In the genomic region with DNA sequence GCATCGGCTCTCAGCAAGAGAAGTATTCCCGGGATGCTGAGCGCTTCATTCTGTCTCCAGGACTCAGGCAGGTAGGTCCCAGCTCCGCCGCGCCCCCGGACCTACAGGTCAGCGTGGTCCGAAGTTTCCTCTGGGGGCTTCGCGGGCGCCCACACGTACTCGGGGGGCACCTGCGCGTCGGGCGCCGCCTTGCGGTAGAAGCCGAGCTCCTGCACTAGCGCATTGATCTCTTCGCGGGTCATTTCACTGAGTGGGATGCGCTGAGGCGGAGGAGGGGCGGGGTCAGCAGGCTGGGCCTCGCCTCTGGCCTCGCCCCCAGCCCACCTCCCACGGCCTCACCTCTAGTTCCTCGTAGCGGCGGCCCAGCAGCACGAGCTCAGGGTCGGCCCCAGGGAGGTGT, we compare ENCODE assay signal across 14 cellular contexts. TPM values are rescaled to one million over a fixed set of nuclear protein-coding genes. Genes with fewer than 3 reads are reported as not detected.
A peak's percentile ranks its signal among the peaks of the same experiment; 100 is the strongest.
DNase-seq lines count a peak whose midpoint lies in the region; FAIRE-seq and TF ChIP-seq lines count a peak whose summit lies in the region.
"Had no signal": no experiment of that assay in that cellular context is flagged by ENCODE, and none has a peak within 500 bp of the region (broad histone marks: within the 10 kb centered on the region; RNA-seq: fewer than 3 reads in every experiment).

No MANE protein-coding gene starts in this region.

- H3K27me3 ChIP-seq in colonic mucosa: no peaks in the 10 kb centered on the region
- H3K27me3 ChIP-seq in testis: no peaks in the 10 kb centered on the region
- H3K27me3 ChIP-seq in small intestine (ENCODE audit: control insufficient read depth in 2 of 2, insufficient read depth in 2 of 2, low read length in 2 of 2): no peaks in the 10 kb centered on the region
- H3K27me3 ChIP-seq: suprapubic skin had no signal

- TF ChIP-seq CTCF in colonic mucosa (IDR thresholded peaks at IDR 0.05): no peak
- peak; percentile 24 to 37 (median 33) for TF ChIP-seq CTCF in testis (IDR thresholded peaks at IDR 0.05)

- FAIRE-seq in small intestine (lab: Jason Lieb, UNC) (no peak), GM12892 (lab: Jason Lieb, UNC) (no peak)
- FAIRE-seq: A204.1 had no signal

- intact Hi-C loops in colonic mucosa (cut with DNase I) (loop anchor here (5.0 kb wide), 1 partner anchor 42 kb away; no protein-coding TSS in a partner anchor), testis (cut with DNase I; ENCODE audit: low total_unique reads) (no loop called here)

- no peaks in the 10 kb centered on the region for H3K4me1 ChIP-seq in colonic mucosa
- no peaks in the 10 kb centered on the region for H3K4me1 ChIP-seq in testis
- no peaks in the 10 kb centered on the region for H3K4me1 ChIP-seq in small intestine (ENCODE audit: control insufficient read depth in 2 of 2, insufficient read depth in 1 of 2, low read depth in 1 of 2, low read length in 1 of 2)

- H3K9ac ChIP-seq in colonic mucosa (ENCODE audit: low read depth in 2 of 2, low read length in 2 of 2): no peak overlapping the region

- 49 to 51% methylated on average over 18 to 22 of the region's 35 CpGs for WGBS in testis, 2 donors
- WGBS in small intestine, 3 donors: 48 to 79% (median 61%) methylated on average over 32 to 35 of the region's 35 CpGs

- DNase-seq in activated CD4-positive, alpha-beta T cell treated with anti-CD3 and anti-CD28 coated beads for 48 hours: peak; percentile 37
- DNase-seq in activated CD4-positive, alpha-beta T cell treated with anti-CD3 and anti-CD28 coated beads, Interleukin-2, amount 50 U/mL, for 4 hours: no peak
- DNase-seq in colonic mucosa (no peak), left kidney (ENCODE audit: low read depth, low spot score) (peak; percentile 92), testis (peak; percentile 67), small intestine (no peak), GM12892 (ENCODE audit: insufficient read length) (no peak), NOMO-1 treated with dmso at 0.1 percent for 144 hours (lab: John Stamatoyannopoulos, UW; ENCODE audit: unreplicated experiment) (no peak)
- DNase-seq: activated CD4-positive, alpha-beta T cell treated with anti-CD3 and anti-CD28 coated beads, Interleukin-2, amount 50 U/mL, for 1 hour; activated naive CD8-positive, alpha-beta T cell treated with anti-CD3 and anti-CD28 coated beads for 36 hours; midbrain had no signal

- no peak overlapping the region for H3K4me3 ChIP-seq in colonic mucosa
- H3K4me3 ChIP-seq in testis: peak overlapping the region; percentile 1 to 37
- H3K4me3 ChIP-seq in small intestine (ENCODE audit: low read depth in 1 of 2, low read length in 2 of 2): no peak overlapping the region

- H3K27ac ChIP-seq in colonic mucosa: peak overlapping the region; percentile 85
- no peak overlapping the region for H3K27ac ChIP-seq in testis
- peak overlapping the region in 1 of 2 donors; percentile 95 for H3K27ac ChIP-seq in small intestine (ENCODE audit: low read depth in 1 of 2, low read length in 1 of 2)
- H3K27ac ChIP-seq: suprapubic skin had no signal

- TF ChIP-seq POLR2A in testis (IDR thresholded peaks at IDR 0.05): no peak
- TF ChIP-seq POLR2A in GM12892 (IDR thresholded peaks at IDR 0.05; ENCODE audit: low read depth, low read length): no peak

- H3K9me3 ChIP-seq in colonic mucosa (no peaks in the 10 kb centered on the region), testis (no peaks in the 10 kb centered on the region), small intestine (ENCODE audit: control insufficient read depth, low read depth) (no peaks in the 10 kb centered on the region)
- H3K9me3 ChIP-seq: suprapubic skin had no signal

- H3K36me3 ChIP-seq in colonic mucosa (no peaks in the 10 kb centered on the region), testis (ENCODE audit: low read depth, missing control alignments) (no peaks in the 10 kb centered on the region), small intestine (ENCODE audit: control insufficient read depth in 2 of 2, insufficient read depth in 2 of 2, low read length in 2 of 2) (peaks cover 1 to 11% of the 10 kb centered on the region in 2 donors)

RNA-seq across cellular contexts. Expression of a gene that starts 2.5 kb away (rescaled TPM):
- total RNA-seq in colonic mucosa (10 to 100 TPM; 27.1 to 61.7 TPM), testis (100 to 1,000 TPM in 1 of 2 donors, 10 to 100 TPM in 1; 82.8 to 102 TPM)
- polyA plus RNA-seq in testis (ENCODE audit: insufficient read depth, low read depth, low replicate concordance) (77.4 TPM), small intestine (100 to 1,000 TPM in 1 of 3 donors, 10 to 100 TPM in 2; 14.8 to 163 (median 90.0) TPM)
- 4.0 TPM for polyA plus RNA-seq in GM12892 (2012; ENCODE audit: missing spikeins)

RNA-seq across cellular contexts. Expression of a gene that starts 17.9 kb away (rescaled TPM):
- total RNA-seq in colonic mucosa (10 to 100 TPM; 18.3 to 18.4 TPM), testis (10 to 100 TPM; 11.3 to 17.2 TPM)
- polyA plus RNA-seq in testis (ENCODE audit: insufficient read depth, low read depth, low replicate concordance) (5.2 TPM), small intestine (10 to 100 TPM; 12.2 to 93.7 (median 81.9) TPM)
- polyA plus RNA-seq in GM12892 (2012; ENCODE audit: missing spikeins): not detected

RNA-seq across cellular contexts. Expression of a gene that starts 23.8 kb away (rescaled TPM):
- total RNA-seq in colonic mucosa: 100 to 1,000 TPM; 152 to 159 TPM
- 10 to 100 TPM; 50.1 to 52.5 TPM for total RNA-seq in testis
- 31.6 TPM for polyA plus RNA-seq in testis (ENCODE audit: insufficient read depth, low read depth, low replicate concordance)
- 10 to 100 TPM in 2 of 3 donors, 1 to 10 TPM in 1; 7.8 to 74.8 (median 17.0) TPM for polyA plus RNA-seq in small intestine
- 4.5 TPM for polyA plus RNA-seq in GM12892 (2012; ENCODE audit: missing spikeins)

RNA-seq across cellular contexts. Expression of a gene that starts 35.4 kb away (rescaled TPM):
- total RNA-seq in colonic mucosa: under 1 TPM; 0.57 to 0.88 TPM
- total RNA-seq in testis: under 1 TPM; 0.55 to 0.68 TPM
- 0.44 TPM for polyA plus RNA-seq in testis (ENCODE audit: insufficient read depth, low read depth, low replicate concordance)
- polyA plus RNA-seq in small intestine: 1 to 10 TPM in 1 of 3 donors, not detected in 2; 4.2 TPM
- polyA plus RNA-seq in GM12892 (2012; ENCODE audit: missing spikeins): not detected
- total RNA-seq: activated naive CD8-positive, alpha-beta T cell treated with anti-CD3 and anti-CD28 coated beads for 36 hours; epithelial cell of proximal tubule had no signal

RNA-seq across cellular contexts. Expression of a gene that starts 55.1 kb away (rescaled TPM):
- total RNA-seq in colonic mucosa: 10 to 100 TPM; 28.1 to 32.3 TPM
- total RNA-seq in testis: 10 to 100 TPM; 30.0 to 32.4 TPM
- polyA plus RNA-seq in testis (ENCODE audit: insufficient read depth, low read depth, low replicate concordance): 33.2 TPM
- polyA plus RNA-seq in small intestine: 10 to 100 TPM; 18.3 to 34.9 (median 30.8) TPM
- polyA plus RNA-seq in GM12892 (2012; ENCODE audit: missing spikeins): 19.1 TPM

Comparison
In these comparisons a context has a peak if more than half of its experiments do, and no peak if none do; other contexts are left out.
1. DNase-seq: peak in activated CD4-positive, alpha-beta T cell treated with anti-CD3 and anti-CD28 coated beads for 48 hours (single experiment), left kidney (single experiment) and testis (single experiment); none in activated CD4-positive, alpha-beta T cell treated with anti-CD3 and anti-CD28 coated beads, Interleukin-2, amount 50 U/mL, for 4 hours (0 of 2), colonic mucosa (single experiment), small intestine (single experiment), GM12892 (single experiment) and NOMO-1 treated with dmso at 0.1 percent for 144 hours (single experiment).
2. H3K4me3 ChIP-seq: peak in testis (2 of 2); none in colonic mucosa (single experiment) and small intestine (0 of 2).